15 cellular contexts compared by ENCODE assay signal in the genomic region with DNA sequence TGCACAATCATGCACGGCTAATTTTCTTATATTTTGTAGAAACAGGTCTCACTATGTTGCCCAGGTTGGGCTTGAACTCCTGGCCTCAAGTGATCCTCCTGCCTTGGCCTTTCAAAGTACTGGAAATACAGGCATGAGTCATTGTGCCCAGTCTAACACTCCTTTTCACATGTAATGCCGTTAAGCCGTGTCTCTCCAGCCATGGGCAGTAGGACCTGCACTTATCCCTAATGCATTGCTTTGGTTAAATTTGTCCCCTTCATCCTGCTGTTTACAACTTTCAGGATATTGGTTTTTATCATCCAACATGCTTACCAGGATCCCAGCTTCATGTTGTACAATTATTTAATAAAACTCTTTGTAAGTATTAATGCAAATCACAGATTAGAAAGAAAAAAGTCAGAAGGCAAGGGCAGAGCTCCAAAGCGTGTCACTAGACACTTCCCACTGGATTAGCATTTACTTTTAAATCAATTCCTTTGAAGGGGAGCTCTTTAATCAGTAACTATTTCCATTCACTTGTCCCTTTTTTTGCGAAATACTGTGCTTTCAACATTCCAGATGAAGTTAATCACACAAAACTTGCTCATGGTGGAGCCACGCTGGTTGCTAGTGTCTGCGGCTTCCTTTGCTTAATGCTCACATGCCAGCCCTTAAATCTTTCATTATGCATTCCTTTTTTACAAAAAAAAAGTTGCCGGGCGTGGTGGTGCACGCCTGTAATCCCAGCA.
A peak's percentile ranks its signal among the peaks of the same experiment; 100 is the strongest.
DNase-seq lines count a peak whose midpoint lies in the region; TF ChIP-seq lines count a peak whose summit lies in the region.
"Had no signal": no experiment of that assay in that cellular context is flagged by ENCODE, and none has a peak within 500 bp of the region (broad histone marks: within the 10 kb centered on the region; RNA-seq: fewer than 3 reads in every experiment).

No MANE protein-coding gene starts in this region.

- H3K4me1 ChIP-seq in trophoblast cell (ENCODE audit: control insufficient read depth in 1 of 2, insufficient read depth in 2 of 2, low read length in 2 of 2): peaks cover 0 to 2% of the 10 kb centered on the region in 2 experiments

- no peaks in the 10 kb centered on the region for H3K27me3 ChIP-seq in trophoblast cell (ENCODE audit: insufficient read depth, low read length)

- H3K27ac ChIP-seq in trophoblast cell (ENCODE audit: low read depth, low read length): no peak overlapping the region

- H3K4ac ChIP-seq in trophoblast cell (ENCODE audit: low read depth, low read length): no peak overlapping the region

- intact Hi-C loops in activated CD4-positive, alpha-beta memory T cell treated with anti-CD3 and anti-CD28 coated beads for 36 hours (cut with micrococcal nuclease): no loop called here
- intact Hi-C loops in activated T-helper 1 cell treated with anti-CD3 and anti-CD28 coated beads, Interleukin-12 subunit alpha, Interleukin-12 subunit beta, Interleukin-2, Interleukin-4 antibody, amounts not matched to agents 30 ng/mL and 10 ng/mL and 1 ng/mL, durations not matched to agents 14 hours and 24 hours and 36 hours (cut with micrococcal nuclease): no loop called here

- H3K14ac ChIP-seq in trophoblast cell (ENCODE audit: low read length): no peak overlapping the region

- H2AFZ ChIP-seq in trophoblast cell (ENCODE audit: insufficient read depth, low read length, poor library complexity): no peak overlapping the region

- H3K27ac Mint-ChIP-seq in activated CD4-positive, alpha-beta memory T cell treated with anti-CD3 and anti-CD28 coated beads for 36 hours: no peak overlapping the region
- no peak overlapping the region for H3K27ac Mint-ChIP-seq in activated T-helper 1 cell treated with anti-CD3 and anti-CD28 coated beads, Interleukin-12 subunit alpha, Interleukin-12 subunit beta, Interleukin-2, Interleukin-4 antibody, amounts not matched to agents 30 ng/mL and 10 ng/mL and 1 ng/mL, durations not matched to agents 14 hours and 24 hours and 36 hours
- H3K27ac Mint-ChIP-seq: CD14-positive monocyte had no signal

- TF ChIP-seq CTCF in AG04449 (IDR thresholded peaks at IDR 0.05; ENCODE audit: insufficient read depth, low read length, missing control alignments): no peak
- TF ChIP-seq CTCF in epithelial cell of proximal tubule (conservative IDR thresholded peaks at IDR 0.05; ENCODE audit: low read depth, low read length): no peak

- H3K9me3 ChIP-seq in trophoblast cell (ENCODE audit: insufficient read depth, low read depth, low read length): no peaks in the 10 kb centered on the region

- no peak overlapping the region for H4K8ac ChIP-seq in trophoblast cell (ENCODE audit: low read depth, low read length)

- no peak overlapping the region for H3K23ac ChIP-seq in trophoblast cell (ENCODE audit: low read length)

- H3K4me3 ChIP-seq in AG04449 (ENCODE audit: low read depth, low read length): no peak overlapping the region
- H3K4me3 ChIP-seq in epithelial cell of proximal tubule (ENCODE audit: low read depth, low read length): no peak overlapping the region
- no peak overlapping the region for H3K4me3 ChIP-seq in trophoblast cell (ENCODE audit: low read depth, low read length)

- no peak overlapping the region for H2AK5ac ChIP-seq in trophoblast cell (ENCODE audit: low read length)

- H3K9ac ChIP-seq in trophoblast cell (ENCODE audit: low read length): no peak overlapping the region

- no peak overlapping the region for H3K4me3 Mint-ChIP-seq in activated CD4-positive, alpha-beta memory T cell treated with anti-CD3 and anti-CD28 coated beads for 36 hours
- H3K4me3 Mint-ChIP-seq in activated T-helper 1 cell treated with anti-CD3 and anti-CD28 coated beads, Interleukin-12 subunit alpha, Interleukin-12 subunit beta, Interleukin-2, Interleukin-4 antibody, amounts not matched to agents 30 ng/mL and 10 ng/mL and 1 ng/mL, durations not matched to agents 14 hours and 24 hours and 36 hours: no peak overlapping the region
- H3K4me3 Mint-ChIP-seq: CD14-positive monocyte had no signal

- H3K36me3 ChIP-seq in trophoblast cell (ENCODE audit: control insufficient read depth in 1 of 2, insufficient read depth in 2 of 2, low read length in 2 of 2): no peaks in the 10 kb centered on the region

- H3K4me2 ChIP-seq in trophoblast cell (ENCODE audit: low read length): no peak overlapping the region

- no peak overlapping the region for H2BK5ac ChIP-seq in trophoblast cell (ENCODE audit: low read depth, low read length, poor library complexity)

- H3K27me3 Mint-ChIP-seq in activated CD4-positive, alpha-beta memory T cell treated with anti-CD3 and anti-CD28 coated beads for 36 hours: no peaks in the 10 kb centered on the region
- no peaks in the 10 kb centered on the region for H3K27me3 Mint-ChIP-seq in activated T-helper 1 cell treated with anti-CD3 and anti-CD28 coated beads, Interleukin-12 subunit alpha, Interleukin-12 subunit beta, Interleukin-2, Interleukin-4 antibody, amounts not matched to agents 30 ng/mL and 10 ng/mL and 1 ng/mL, durations not matched to agents 14 hours and 24 hours and 36 hours (ENCODE audit: insufficient read depth)

- no peak overlapping the region for H2BK12ac ChIP-seq in trophoblast cell (ENCODE audit: low read length)

- H4K12ac ChIP-seq in trophoblast cell (ENCODE audit: low read depth, low read length): no peak overlapping the region

- no CpG with 5 or more reads among the region's 10 CpGs for WGBS in trophoblast cell (ENCODE audit: extremely low coverage, insufficient coverage, insufficient read length)

- DNase-seq in AG04449 (ENCODE audit: low read depth, low spot score) (peak; percentile 55), GM04504 (ENCODE audit: low read depth) (peak; percentile 62), epithelial cell of proximal tubule (ENCODE audit: low read depth) (peak; percentile 3), trophoblast cell (peak; percentile 74 to 81), NCI-H2227 treated with DMSO at 0.1 percent for 48 hours (lab: John Stamatoyannopoulos, UW) (no peak)
- no peak for DNase-seq in activated CD4-positive, alpha-beta memory T cell treated with anti-CD3 and anti-CD28 coated beads for 36 hours
- DNase-seq in activated T-helper 1 cell treated with anti-CD3 and anti-CD28 coated beads, Interleukin-12 subunit alpha, Interleukin-12 subunit beta, Interleukin-2, Interleukin-4 antibody, amounts not matched to agents 30 ng/mL and 10 ng/mL and 1 ng/mL, durations not matched to agents 14 hours and 24 hours and 36 hours (ENCODE audit: low spot score): no peak
- no peak for DNase-seq in activated T-cell treated with anti-CD3 and anti-CD28 coated beads, Interleukin-2, amount 50 U/mL, for 1 hour
- DNase-seq: DMS153, GDM1, KBM-7, NCI-H187, NCI-H526, PC-3 had no signal

- no peaks in the 10 kb centered on the region for H3K4me1 Mint-ChIP-seq in activated CD4-positive, alpha-beta memory T cell treated with anti-CD3 and anti-CD28 coated beads for 36 hours (ENCODE audit: low read depth)
- H3K4me1 Mint-ChIP-seq in activated T-helper 1 cell treated with anti-CD3 and anti-CD28 coated beads, Interleukin-12 subunit alpha, Interleukin-12 subunit beta, Interleukin-2, Interleukin-4 antibody, amounts not matched to agents 30 ng/mL and 10 ng/mL and 1 ng/mL, durations not matched to agents 14 hours and 24 hours and 36 hours (ENCODE audit: low read depth): no peaks in the 10 kb centered on the region
- H3K4me1 Mint-ChIP-seq: CD14-positive monocyte had no signal

- no peaks in the 10 kb centered on the region for H3K79me2 ChIP-seq in trophoblast cell (ENCODE audit: control insufficient read depth, insufficient read depth, low read length, poor library complexity)

- H3K36me3 Mint-ChIP-seq in activated CD4-positive, alpha-beta memory T cell treated with anti-CD3 and anti-CD28 coated beads for 36 hours: no peaks in the 10 kb centered on the region
- no peaks in the 10 kb centered on the region for H3K36me3 Mint-ChIP-seq in activated T-helper 1 cell treated with anti-CD3 and anti-CD28 coated beads, Interleukin-12 subunit alpha, Interleukin-12 subunit beta, Interleukin-2, Interleukin-4 antibody, amounts not matched to agents 30 ng/mL and 10 ng/mL and 1 ng/mL, durations not matched to agents 14 hours and 24 hours and 36 hours (ENCODE audit: low read depth)
- H3K36me3 Mint-ChIP-seq: CD14-positive monocyte had no signal

- no peak overlapping the region for H3K18ac ChIP-seq in trophoblast cell (ENCODE audit: low read length)

- H4K91ac ChIP-seq in trophoblast cell (ENCODE audit: low read depth, low read length): no peak overlapping the region

- POLR2A ChIA-PET in AG04449 (lab: Yijun Ruan, JAX): interaction anchor here (0.7 kb wide), 1 partner anchor 861 kb away, joined by 3 read pairs; no protein-coding TSS in a partner anchor
- POLR2A ChIA-PET in activated CD4-positive, alpha-beta memory T cell treated with anti-CD3 and anti-CD28 coated beads for 36 hours (lab: Charles Lee): no interaction called here

- H3K79me1 ChIP-seq in trophoblast cell (ENCODE audit: low read length): no peaks in the 10 kb centered on the region

- H3K9me3 Mint-ChIP-seq in activated CD4-positive, alpha-beta memory T cell treated with anti-CD3 and anti-CD28 coated beads for 36 hours: peaks cover 12% of the 10 kb centered on the region
- H3K9me3 Mint-ChIP-seq in activated T-helper 1 cell treated with anti-CD3 and anti-CD28 coated beads, Interleukin-12 subunit alpha, Interleukin-12 subunit beta, Interleukin-2, Interleukin-4 antibody, amounts not matched to agents 30 ng/mL and 10 ng/mL and 1 ng/mL, durations not matched to agents 14 hours and 24 hours and 36 hours: peaks cover 12% of the 10 kb centered on the region

- H2BK120ac ChIP-seq in trophoblast cell (ENCODE audit: insufficient read depth, low read length, poor library complexity): no peak overlapping the region

- CTCF ChIA-PET in AG04449 (lab: Yijun Ruan, JAX): no interaction called here
- CTCF ChIA-PET in activated CD4-positive, alpha-beta memory T cell treated with anti-CD3 and anti-CD28 coated beads for 36 hours (lab: Charles Lee): interaction anchor here (0.6 kb wide), 1 partner anchor 121 kb away, joined by 5 read pairs; no protein-coding TSS in a partner anchor

Comparison
In these comparisons a context has a peak if more than half of its experiments do, and no peak if none do; other contexts are left out.
1. DNase-seq: peak in AG04449 (single experiment), GM04504 (single experiment), epithelial cell of proximal tubule (single experiment) and trophoblast cell (2 of 2); none in activated CD4-positive, alpha-beta memory T cell treated with anti-CD3 and anti-CD28 coated beads for 36 hours (single experiment), activated T-helper 1 cell treated with anti-CD3 and anti-CD28 coated beads, Interleukin-12 subunit alpha, Interleukin-12 subunit beta, Interleukin-2, Interleukin-4 antibody, amounts not matched to agents 30 ng/mL and 10 ng/mL and 1 ng/mL, durations not matched to agents 14 hours and 24 hours and 36 hours (single experiment), activated T-cell treated with anti-CD3 and anti-CD28 coated beads, Interleukin-2, amount 50 U/mL, for 1 hour (single experiment) and NCI-H2227 treated with DMSO at 0.1 percent for 48 hours (single experiment).